Comparison of ENCODE assay signal across 2 cellular contexts in the genomic region with DNA sequence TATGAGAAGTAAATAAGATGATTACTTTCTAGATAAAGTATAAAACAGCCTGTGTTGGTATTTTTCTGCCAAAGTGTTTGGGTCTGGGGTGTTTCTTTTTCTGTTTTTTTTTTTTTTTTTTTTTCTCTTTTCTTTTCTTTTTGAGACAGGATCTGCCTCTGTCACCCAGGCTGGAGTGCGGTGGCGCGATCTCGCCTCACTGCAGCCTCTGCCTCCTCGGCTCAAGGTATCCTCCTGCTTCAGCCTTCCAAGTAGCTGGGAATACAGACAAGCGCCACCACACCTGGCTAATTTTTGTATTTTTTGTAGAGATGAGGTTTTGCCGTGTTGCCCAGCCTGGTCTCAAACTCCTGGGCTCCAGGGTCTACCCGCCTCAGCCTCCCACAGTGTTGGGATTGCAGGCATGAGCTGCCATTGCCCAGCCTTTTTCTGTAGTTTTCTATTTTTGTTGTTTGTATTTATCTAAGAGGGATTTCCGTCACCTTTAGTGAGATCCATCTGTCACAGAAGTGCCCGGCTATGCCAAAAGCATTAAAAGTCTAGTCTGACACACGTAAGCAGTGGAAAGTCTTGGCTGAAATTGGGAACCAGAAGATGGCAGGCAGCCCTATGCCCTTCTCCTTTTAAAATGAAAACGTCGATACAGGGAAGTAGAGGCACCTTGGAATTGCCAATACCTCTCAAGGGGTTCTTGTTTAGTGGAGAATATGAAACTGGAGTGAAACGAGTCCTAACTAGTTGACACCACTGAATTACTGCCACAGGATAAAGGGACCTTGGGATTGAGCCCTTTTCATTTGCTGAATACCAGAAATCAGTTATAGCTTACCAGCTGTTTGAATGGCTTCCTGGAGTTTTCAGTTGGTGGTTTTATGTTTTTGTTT.
TF ChIP-seq lines count a peak whose summit lies in the region.

No MANE protein-coding gene starts in this region.

TF ChIP-seq in GM23338, 12 proteins besides CTCF, POLR2A, EP300 and RAD21 (continues in another document):
- no peak for TF ChIP-seq EZH2 (IDR thresholded peaks at IDR 0.05; ENCODE audit: low read depth, unreplicated experiment)
- no peak for TF ChIP-seq ZNF114 (CRISPR knock-in tag; IDR thresholded peaks at IDR 0.05)
- TF ChIP-seq EZH2phosphoT487 (IDR thresholded peaks at IDR 0.05; ENCODE audit: unreplicated experiment) = no peak
- TF ChIP-seq JUNB (IDR thresholded peaks at IDR 0.05; ENCODE audit: unreplicated experiment) = no peak
- TF ChIP-seq ETS1 (IDR thresholded peaks at IDR 0.05) = no peak
- TF ChIP-seq, protein P1, sequence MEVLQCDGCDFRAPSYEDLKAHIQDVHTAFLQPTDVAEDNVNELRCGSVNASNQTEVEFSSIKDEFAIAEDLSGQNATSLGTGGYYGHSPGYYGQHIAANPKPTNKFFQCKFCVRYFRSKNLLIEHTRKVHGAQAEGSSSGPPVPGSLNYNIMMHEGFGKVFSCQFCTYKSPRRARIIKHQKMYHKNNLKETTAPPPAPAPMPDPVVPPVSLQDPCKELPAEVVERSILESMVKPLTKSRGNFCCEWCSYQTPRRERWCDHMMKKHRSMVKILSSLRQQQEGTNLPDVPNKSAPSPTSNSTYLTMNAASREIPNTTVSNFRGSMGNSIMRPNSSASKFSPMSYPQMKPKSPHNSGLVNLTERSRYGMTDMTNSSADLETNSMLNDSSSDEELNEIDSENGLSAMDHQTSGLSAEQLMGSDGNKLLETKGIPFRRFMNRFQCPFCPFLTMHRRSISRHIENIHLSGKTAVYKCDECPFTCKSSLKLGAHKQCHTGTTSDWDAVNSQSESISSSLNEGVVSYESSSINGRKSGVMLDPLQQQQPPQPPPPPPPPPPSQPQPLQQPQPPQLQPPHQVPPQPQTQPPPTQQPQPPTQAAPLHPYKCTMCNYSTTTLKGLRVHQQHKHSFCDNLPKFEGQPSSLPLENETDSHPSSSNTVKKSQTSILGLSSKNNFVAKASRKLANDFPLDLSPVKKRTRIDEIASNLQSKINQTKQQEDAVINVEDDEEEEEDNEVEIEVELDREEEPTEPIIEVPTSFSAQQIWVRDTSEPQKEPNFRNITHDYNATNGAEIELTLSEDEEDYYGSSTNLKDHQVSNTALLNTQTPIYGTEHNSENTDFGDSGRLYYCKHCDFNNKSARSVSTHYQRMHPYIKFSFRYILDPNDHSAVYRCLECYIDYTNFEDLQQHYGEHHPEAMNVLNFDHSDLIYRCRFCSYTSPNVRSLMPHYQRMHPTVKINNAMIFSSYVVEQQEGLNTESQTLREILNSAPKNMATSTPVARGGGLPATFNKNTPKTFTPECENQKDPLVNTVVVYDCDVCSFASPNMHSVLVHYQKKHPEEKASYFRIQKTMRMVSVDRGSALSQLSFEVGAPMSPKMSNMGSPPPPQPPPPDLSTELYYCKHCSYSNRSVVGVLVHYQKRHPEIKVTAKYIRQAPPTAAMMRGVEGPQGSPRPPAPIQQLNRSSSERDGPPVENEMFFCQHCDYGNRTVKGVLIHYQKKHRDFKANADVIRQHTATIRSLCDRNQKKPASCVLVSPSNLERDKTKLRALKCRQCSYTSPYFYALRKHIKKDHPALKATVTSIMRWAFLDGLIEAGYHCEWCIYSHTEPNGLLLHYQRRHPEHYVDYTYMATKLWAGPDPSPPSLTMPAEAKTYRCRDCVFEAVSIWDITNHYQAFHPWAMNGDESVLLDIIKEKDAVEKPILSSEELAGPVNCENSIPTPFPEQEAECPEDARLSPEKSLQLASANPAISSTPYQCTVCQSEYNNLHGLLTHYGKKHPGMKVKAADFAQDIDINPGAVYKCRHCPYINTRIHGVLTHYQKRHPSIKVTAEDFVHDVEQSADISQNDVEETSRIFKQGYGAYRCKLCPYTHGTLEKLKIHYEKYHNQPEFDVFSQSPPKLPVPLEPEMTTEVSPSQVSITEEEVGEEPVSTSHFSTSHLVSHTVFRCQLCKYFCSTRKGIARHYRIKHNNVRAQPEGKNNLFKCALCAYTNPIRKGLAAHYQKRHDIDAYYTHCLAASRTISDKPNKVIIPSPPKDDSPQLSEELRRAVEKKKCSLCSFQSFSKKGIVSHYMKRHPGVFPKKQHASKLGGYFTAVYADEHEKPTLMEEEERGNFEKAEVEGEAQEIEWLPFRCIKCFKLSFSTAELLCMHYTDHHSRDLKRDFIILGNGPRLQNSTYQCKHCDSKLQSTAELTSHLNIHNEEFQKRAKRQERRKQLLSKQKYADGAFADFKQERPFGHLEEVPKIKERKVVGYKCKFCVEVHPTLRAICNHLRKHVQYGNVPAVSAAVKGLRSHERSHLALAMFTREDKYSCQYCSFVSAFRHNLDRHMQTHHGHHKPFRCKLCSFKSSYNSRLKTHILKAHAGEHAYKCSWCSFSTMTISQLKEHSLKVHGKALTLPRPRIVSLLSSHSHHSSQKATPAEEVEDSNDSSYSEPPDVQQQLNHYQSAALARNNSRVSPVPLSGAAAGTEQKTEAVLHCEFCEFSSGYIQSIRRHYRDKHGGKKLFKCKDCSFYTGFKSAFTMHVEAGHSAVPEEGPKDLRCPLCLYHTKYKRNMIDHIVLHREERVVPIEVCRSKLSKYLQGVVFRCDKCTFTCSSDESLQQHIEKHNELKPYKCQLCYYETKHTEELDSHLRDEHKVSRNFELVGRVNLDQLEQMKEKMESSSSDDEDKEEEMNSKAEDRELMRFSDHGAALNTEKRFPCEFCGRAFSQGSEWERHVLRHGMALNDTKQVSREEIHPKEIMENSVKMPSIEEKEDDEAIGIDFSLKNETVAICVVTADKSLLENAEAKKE (CRISPR knock-in tag; IDR thresholded peaks at IDR 0.05) = no peak
- TF ChIP-seq, protein P2, sequence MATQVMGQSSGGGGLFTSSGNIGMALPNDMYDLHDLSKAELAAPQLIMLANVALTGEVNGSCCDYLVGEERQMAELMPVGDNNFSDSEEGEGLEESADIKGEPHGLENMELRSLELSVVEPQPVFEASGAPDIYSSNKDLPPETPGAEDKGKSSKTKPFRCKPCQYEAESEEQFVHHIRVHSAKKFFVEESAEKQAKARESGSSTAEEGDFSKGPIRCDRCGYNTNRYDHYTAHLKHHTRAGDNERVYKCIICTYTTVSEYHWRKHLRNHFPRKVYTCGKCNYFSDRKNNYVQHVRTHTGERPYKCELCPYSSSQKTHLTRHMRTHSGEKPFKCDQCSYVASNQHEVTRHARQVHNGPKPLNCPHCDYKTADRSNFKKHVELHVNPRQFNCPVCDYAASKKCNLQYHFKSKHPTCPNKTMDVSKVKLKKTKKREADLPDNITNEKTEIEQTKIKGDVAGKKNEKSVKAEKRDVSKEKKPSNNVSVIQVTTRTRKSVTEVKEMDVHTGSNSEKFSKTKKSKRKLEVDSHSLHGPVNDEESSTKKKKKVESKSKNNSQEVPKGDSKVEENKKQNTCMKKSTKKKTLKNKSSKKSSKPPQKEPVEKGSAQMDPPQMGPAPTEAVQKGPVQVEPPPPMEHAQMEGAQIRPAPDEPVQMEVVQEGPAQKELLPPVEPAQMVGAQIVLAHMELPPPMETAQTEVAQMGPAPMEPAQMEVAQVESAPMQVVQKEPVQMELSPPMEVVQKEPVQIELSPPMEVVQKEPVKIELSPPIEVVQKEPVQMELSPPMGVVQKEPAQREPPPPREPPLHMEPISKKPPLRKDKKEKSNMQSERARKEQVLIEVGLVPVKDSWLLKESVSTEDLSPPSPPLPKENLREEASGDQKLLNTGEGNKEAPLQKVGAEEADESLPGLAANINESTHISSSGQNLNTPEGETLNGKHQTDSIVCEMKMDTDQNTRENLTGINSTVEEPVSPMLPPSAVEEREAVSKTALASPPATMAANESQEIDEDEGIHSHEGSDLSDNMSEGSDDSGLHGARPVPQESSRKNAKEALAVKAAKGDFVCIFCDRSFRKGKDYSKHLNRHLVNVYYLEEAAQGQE (IDR thresholded peaks at IDR 0.05; ENCODE audit: unreplicated experiment) = no peak

TF ChIP-seq in HepG2, 621 proteins besides CTCF, POLR2A, EP300 and RAD21:
- no peak for TF ChIP-seq HMGA1 (CRISPR knock-in tag; conservative IDR thresholded peaks at IDR 0.05)
- TF ChIP-seq, protein P3, sequence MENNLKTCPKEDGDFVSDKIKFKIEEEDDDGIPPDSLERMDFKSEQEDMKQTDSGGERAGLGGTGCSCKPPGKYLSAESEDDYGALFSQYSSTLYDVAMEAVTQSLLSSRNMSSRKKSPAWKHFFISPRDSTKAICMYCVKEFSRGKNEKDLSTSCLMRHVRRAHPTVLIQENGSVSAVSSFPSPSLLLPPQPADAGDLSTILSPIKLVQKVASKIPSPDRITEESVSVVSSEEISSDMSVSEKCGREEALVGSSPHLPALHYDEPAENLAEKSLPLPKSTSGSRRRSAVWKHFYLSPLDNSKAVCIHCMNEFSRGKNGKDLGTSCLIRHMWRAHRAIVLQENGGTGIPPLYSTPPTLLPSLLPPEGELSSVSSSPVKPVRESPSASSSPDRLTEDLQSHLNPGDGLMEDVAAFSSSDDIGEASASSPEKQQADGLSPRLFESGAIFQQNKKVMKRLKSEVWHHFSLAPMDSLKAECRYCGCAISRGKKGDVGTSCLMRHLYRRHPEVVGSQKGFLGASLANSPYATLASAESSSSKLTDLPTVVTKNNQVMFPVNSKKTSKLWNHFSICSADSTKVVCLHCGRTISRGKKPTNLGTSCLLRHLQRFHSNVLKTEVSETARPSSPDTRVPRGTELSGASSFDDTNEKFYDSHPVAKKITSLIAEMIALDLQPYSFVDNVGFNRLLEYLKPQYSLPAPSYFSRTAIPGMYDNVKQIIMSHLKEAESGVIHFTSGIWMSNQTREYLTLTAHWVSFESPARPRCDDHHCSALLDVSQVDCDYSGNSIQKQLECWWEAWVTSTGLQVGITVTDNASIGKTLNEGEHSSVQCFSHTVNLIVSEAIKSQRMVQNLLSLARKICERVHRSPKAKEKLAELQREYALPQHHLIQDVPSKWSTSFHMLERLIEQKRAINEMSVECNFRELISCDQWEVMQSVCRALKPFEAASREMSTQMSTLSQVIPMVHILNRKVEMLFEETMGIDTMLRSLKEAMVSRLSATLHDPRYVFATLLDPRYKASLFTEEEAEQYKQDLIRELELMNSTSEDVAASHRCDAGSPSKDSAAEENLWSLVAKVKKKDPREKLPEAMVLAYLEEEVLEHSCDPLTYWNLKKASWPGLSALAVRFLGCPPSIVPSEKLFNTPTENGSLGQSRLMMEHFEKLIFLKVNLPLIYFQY (CRISPR knock-in tag; IDR thresholded peaks at IDR 0.05; ENCODE audit: borderline replicate concordance) = no peak
- no peak for TF ChIP-seq SUZ12 (IDR thresholded peaks at IDR 0.05; ENCODE audit: low read depth, low read length)
